In genomic region chr2:85413592-85414421, GRCh38 we compare ENCODE assay signal across 8 cellular contexts. TPM values are rescaled to one million over a fixed set of nuclear protein-coding genes. Genes with fewer than 3 reads are reported as not detected.
DNase-seq lines count a peak whose midpoint lies in the region; ATAC-seq and TF ChIP-seq lines count a peak whose summit lies in the region.

No MANE protein-coding gene starts in this region.

- H3K27me3 Mint-ChIP-seq in activated naive CD4-positive, alpha-beta T cell treated with anti-CD3 and anti-CD28 coated beads, Interleukin-2, amount 10 ng/mL, durations not matched to agents 7 days and 5 days: peaks cover 33% of the 10 kb centered on the region

- intact Hi-C loops in left ventricle myocardium superior (cut with micrococcal nuclease): no loop called here
- intact Hi-C loops in sigmoid colon (cut with DNase I): no loop called here

- ATAC-seq in left ventricle myocardium superior: peak; percentile 21

- H3K27ac Mint-ChIP-seq in activated naive CD4-positive, alpha-beta T cell treated with anti-CD3 and anti-CD28 coated beads, Interleukin-2, amount 10 ng/mL, durations not matched to agents 7 days and 5 days: no peak overlapping the region

- peak; percentile 44 for DNase-seq in activated CD4-positive, CD25-positive, alpha-beta regulatory T cell treated with anti-CD3 and anti-CD28 coated beads, Interleukin-2, amount 50 U/mL, for 72 hours
- DNase-seq in activated CD4-positive, CD25-positive, alpha-beta regulatory T cell (lab: John Stamatoyannopoulos, UW): no peak
- peak; percentile 55 for DNase-seq in activated naive CD4-positive, alpha-beta T cell treated with anti-CD3 and anti-CD28 coated beads, Interleukin-2, amount 10 ng/mL, durations not matched to agents 7 days and 5 days
- DNase-seq in left ventricle myocardium superior: peak; percentile 51
- no peak for DNase-seq in sigmoid colon
- no peak for DNase-seq in cortex of kidney (lab: John Stamatoyannopoulos, UW)
- no peak for DNase-seq in NCI-H1694 treated with DMSO at 0.1 percent for 48 hours (lab: John Stamatoyannopoulos, UW)
- DNase-seq in occipital lobe (lab: John Stamatoyannopoulos, UW): no peak

- H3K27me3 ChIP-seq in sigmoid colon: no peaks in the 10 kb centered on the region

- no peaks in the 10 kb centered on the region for H3K36me3 Mint-ChIP-seq in activated naive CD4-positive, alpha-beta T cell treated with anti-CD3 and anti-CD28 coated beads, Interleukin-2, amount 10 ng/mL, durations not matched to agents 7 days and 5 days

- TF ChIP-seq POLR2A in sigmoid colon (IDR thresholded peaks at IDR 0.05): peak in 1 of 2 donors; percentile 26

- H3K27ac ChIP-seq in sigmoid colon: peak overlapping the region; percentile 44 to 60 (median 56)

- peak overlapping the region; percentile 40 to 67 (median 54) for H3K4me3 ChIP-seq in sigmoid colon

- peak overlapping the region; percentile 67 for H3K4me3 Mint-ChIP-seq in activated naive CD4-positive, alpha-beta T cell treated with anti-CD3 and anti-CD28 coated beads, Interleukin-2, amount 10 ng/mL, durations not matched to agents 7 days and 5 days

- TF ChIP-seq CTCF in sigmoid colon (IDR thresholded peaks at IDR 0.05): no peak

- no peaks in the 10 kb centered on the region for H3K36me3 ChIP-seq in sigmoid colon

- TF ChIP-seq EP300 in sigmoid colon (IDR thresholded peaks at IDR 0.05): no peak

- CTCF ChIA-PET in activated naive CD4-positive, alpha-beta T cell treated with anti-CD3 and anti-CD28 coated beads, Interleukin-2, amount 10 ng/mL, durations not matched to agents 7 days and 5 days (lab: Charles Lee): interaction anchor here (1.0 kb wide), 1 partner anchor 138 kb away, joined by 3 read pairs; no protein-coding TSS in a partner anchor

- H3K9me3 ChIP-seq in sigmoid colon: no peaks in the 10 kb centered on the region

- H3K4me1 Mint-ChIP-seq in activated naive CD4-positive, alpha-beta T cell treated with anti-CD3 and anti-CD28 coated beads, Interleukin-2, amount 10 ng/mL, durations not matched to agents 7 days and 5 days: peaks cover 66% of the 10 kb centered on the region

- peaks cover 0 to 31% (median 18%) of the 10 kb centered on the region in 4 donors for H3K4me1 ChIP-seq in sigmoid colon

- H3K9me3 Mint-ChIP-seq in activated naive CD4-positive, alpha-beta T cell treated with anti-CD3 and anti-CD28 coated beads, Interleukin-2, amount 10 ng/mL, durations not matched to agents 7 days and 5 days: no peaks in the 10 kb centered on the region

- WGBS in sigmoid colon, 2 donors: 4 to 7% methylated on average over 44 of the region's 44 CpGs

RNA-seq across cellular contexts. Expression of gene CAPG, which starts 3.6 kb away (rescaled TPM):
- 6.1 TPM for total RNA-seq in left ventricle myocardium superior
- 10 to 100 TPM; 20.9 to 33.0 (median 30.1) TPM for total RNA-seq in sigmoid colon
- 100 to 1,000 TPM; 112 to 230 (median 150) TPM for polyA plus RNA-seq in sigmoid colon
- 11.1 TPM for total RNA-seq in occipital lobe

RNA-seq across cellular contexts. Expression of gene SH2D6, which starts 4.7 kb away (rescaled TPM):
- not detected for total RNA-seq in left ventricle myocardium superior
- not detected for total RNA-seq in sigmoid colon
- polyA plus RNA-seq in sigmoid colon: 10 to 100 TPM in 2 of 3 donors, 1 to 10 TPM in 1; 2.8 to 14.6 (median 11.4) TPM
- total RNA-seq in occipital lobe: 0.47 TPM

RNA-seq across cellular contexts. Expression of gene ELMOD3, which starts 59.2 kb away (rescaled TPM):
- total RNA-seq in left ventricle myocardium superior (10.4 TPM), sigmoid colon (10 to 100 TPM; 16.7 to 26.3 (median 22.9) TPM), occipital lobe (16.8 TPM)
- polyA plus RNA-seq in sigmoid colon: 10 to 100 TPM; 11.6 to 22.7 (median 12.0) TPM

RNA-seq across cellular contexts. Expression of gene RETSAT, which starts 59.5 kb away (rescaled TPM):
- 31.2 TPM for total RNA-seq in left ventricle myocardium superior
- 10 to 100 TPM; 26.5 to 54.6 (median 42.1) TPM for total RNA-seq in sigmoid colon
- 100 to 1,000 TPM in 1 of 3 donors, 10 to 100 TPM in 2; 33.6 to 112 (median 36.5) TPM for polyA plus RNA-seq in sigmoid colon
- total RNA-seq in occipital lobe: 14.5 TPM

Comparison
In these comparisons a context has a peak if more than half of its experiments do, and no peak if none do; other contexts are left out.
1. DNase-seq: peak in activated CD4-positive, CD25-positive, alpha-beta regulatory T cell treated with anti-CD3 and anti-CD28 coated beads, Interleukin-2, amount 50 U/mL, for 72 hours (single experiment), activated naive CD4-positive, alpha-beta T cell treated with anti-CD3 and anti-CD28 coated beads, Interleukin-2, amount 10 ng/mL, durations not matched to agents 7 days and 5 days (single experiment) and left ventricle myocardium superior (single experiment); none in activated CD4-positive, CD25-positive, alpha-beta regulatory T cell (0 of 4), sigmoid colon (single experiment), cortex of kidney (single experiment), NCI-H1694 treated with DMSO at 0.1 percent for 48 hours (single experiment) and occipital lobe (single experiment).